ENCODE assay signal across 16 cellular contexts in genomic region chr4:42078184-42078801, GRCh38.
DNase-seq lines count a peak whose midpoint lies in the region; ATAC-seq and TF ChIP-seq lines count a peak whose summit lies in the region.
"Had no signal": no experiment of that assay in that cellular context is flagged by ENCODE, and none has a peak within 500 bp of the region (broad histone marks: within the 10 kb centered on the region; RNA-seq: fewer than 3 reads in every experiment).

No MANE protein-coding gene starts in this region.

- CTCF ChIA-PET in mammary epithelial cell (lab: Charles Lee; ENCODE audit: low non-redundant PET) = no interaction called here
- CTCF ChIA-PET in MCF 10A (lab: Yijun Ruan, JAX) = interaction anchor here (0.7 kb wide), 2 partner anchors 57 to 114 kb away, joined by 3 to 6 read pairs; no protein-coding TSS in a partner anchor

- H3K9me3 Mint-ChIP-seq in MCF 10A (ENCODE audit: unreplicated experiment) (no peaks in the 10 kb centered on the region), mesothelial cell of epicardium (no peaks in the 10 kb centered on the region)
- no peaks in the 10 kb centered on the region for H3K9me3 Mint-ChIP-seq in stimulated activated naive B cell treated with anti-CD40 and anti-IgM and Interleukin-4, amounts not matched to agents 10 μg/mL and 1 μg/mL and 100 μg/mL, for 72 hours
- H3K9me3 Mint-ChIP-seq: GM23338 had no signal

- H2AFZ ChIP-seq in mammary epithelial cell (ENCODE audit: low read depth, low read length) = no peak overlapping the region
- H2AFZ ChIP-seq: GM23338 had no signal

- H3K27me3 ChIP-seq in mammary epithelial cell (ENCODE audit: insufficient read depth, low read length) = no peaks in the 10 kb centered on the region
- H3K27me3 ChIP-seq: body of pancreas had no signal

- peaks cover 43% of the 10 kb centered on the region for H3K36me3 Mint-ChIP-seq in MCF 10A (ENCODE audit: insufficient read depth, unreplicated experiment)
- peaks cover 11 to 19% of the 10 kb centered on the region in 2 donors for H3K36me3 Mint-ChIP-seq in stimulated activated naive B cell treated with anti-CD40 and anti-IgM and Interleukin-4, amounts not matched to agents 10 μg/mL and 1 μg/mL and 100 μg/mL, for 72 hours
- H3K36me3 Mint-ChIP-seq in mesothelial cell of epicardium = peaks cover 9% of the 10 kb centered on the region

- POLR2A ChIA-PET in MCF 10A (lab: Yijun Ruan, JAX) = no interaction called here

- H3K9me3 ChIP-seq in mammary epithelial cell (replicated peaks; ENCODE audit: insufficient read depth, low read length) = no peaks in the 10 kb centered on the region
- H3K9me3 ChIP-seq: body of pancreas had no signal

- TSS peak; percentile 16 for BruUV-seq in mammary epithelial cell (replicated peaks; lab: Mats Ljungman, UMichigan)
- BruUV-seq in MCF 10A (replicated peaks; lab: Mats Ljungman, UMichigan) = no TSS peak

- no peaks in the 10 kb centered on the region for H3K4me1 ChIP-seq in mammary epithelial cell (ENCODE audit: insufficient read depth, low read length)
- H3K4me1 ChIP-seq: body of pancreas had no signal

- DNase-seq in mammary epithelial cell (no peak), MCF 10A (ENCODE audit: unreplicated experiment) (no peak), GOT3 (lab: John Stamatoyannopoulos, UW) (no peak), mesothelial cell of epicardium (ENCODE audit: low spot score in 2 of 2, unreplicated experiment in 2 of 2) (no peak)
- no peak for DNase-seq in stimulated activated naive B cell treated with anti-CD40 and anti-IgM and Interleukin-4, amounts not matched to agents 10 μg/mL and 1 μg/mL and 100 μg/mL, for 72 hours
- no peak for DNase-seq in stimulated activated CD4-positive, alpha-beta T cell treated with anti-CD3 and anti-CD28 coated beads, Interleukin-2, amount 100 ng/mL, for 48 hours
- DNase-seq: 8988T; activated T-cell treated with anti-CD3 and anti-CD28 coated beads, Interleukin-2, amount 50 U/mL, for 48 hours; body of pancreas; hippocampal formation; KBM-7; NCI-H2171 treated with DMSO at 0.1 percent for 48 hours; stimulated activated naive CD4-positive, alpha-beta T cell treated with Interleukin-2 at 50 U/mL for 16 hours had no signal

- intact Hi-C loops in mammary epithelial cell (cut with micrococcal nuclease) = no loop called here
- intact Hi-C loops in MCF 10A (cut with micrococcal nuclease) = no loop called here

- no peak overlapping the region for H3K27ac Mint-ChIP-seq in MCF 10A (ENCODE audit: low read depth, unreplicated experiment)
- H3K27ac Mint-ChIP-seq in stimulated activated naive B cell treated with anti-CD40 and anti-IgM and Interleukin-4, amounts not matched to agents 10 μg/mL and 1 μg/mL and 100 μg/mL, for 72 hours = no peak overlapping the region
- no peak overlapping the region for H3K27ac Mint-ChIP-seq in mesothelial cell of epicardium
- H3K27ac Mint-ChIP-seq: GM23338 had no signal

- no peak overlapping the region for H3K4me2 ChIP-seq in mammary epithelial cell (ENCODE audit: insufficient read depth, low read depth, low read length)
- H3K4me2 ChIP-seq: GM23338 had no signal

- no peaks in the 10 kb centered on the region for H3K27me3 Mint-ChIP-seq in MCF 10A (ENCODE audit: insufficient read depth, unreplicated experiment)
- H3K27me3 Mint-ChIP-seq in stimulated activated naive B cell treated with anti-CD40 and anti-IgM and Interleukin-4, amounts not matched to agents 10 μg/mL and 1 μg/mL and 100 μg/mL, for 72 hours = no peaks in the 10 kb centered on the region
- no peaks in the 10 kb centered on the region for H3K27me3 Mint-ChIP-seq in mesothelial cell of epicardium (ENCODE audit: low read depth)

- H4K20me1 ChIP-seq in mammary epithelial cell (ENCODE audit: insufficient read depth, low read length) = no peaks in the 10 kb centered on the region

- dilution Hi-C loops in mammary epithelial cell (cut with HindIII; ENCODE audit: low sequenced_read_pairs) = no loop called here

- ATAC-seq in GM21717 (IDR thresholded peaks at IDR 0.05; ENCODE audit: unreplicated experiment) (peak; percentile 90), HG03097 (IDR thresholded peaks at IDR 0.05; ENCODE audit: low FRiP score, unreplicated experiment) (peak; percentile 91)
- ATAC-seq in stimulated activated naive B cell treated with anti-CD40 and anti-IgM and Interleukin-4, amounts not matched to agents 10 μg/mL and 1 μg/mL and 100 μg/mL, for 72 hours (replicated peaks) = peak; percentile 85 to 95
- ATAC-seq: body of pancreas, GM23338 had no signal

- H3K4me1 Mint-ChIP-seq in MCF 10A (ENCODE audit: insufficient read depth, unreplicated experiment) (no peaks in the 10 kb centered on the region), mesothelial cell of epicardium (no peaks in the 10 kb centered on the region)
- peaks cover 1 to 5% of the 10 kb centered on the region in 2 donors for H3K4me1 Mint-ChIP-seq in stimulated activated naive B cell treated with anti-CD40 and anti-IgM and Interleukin-4, amounts not matched to agents 10 μg/mL and 1 μg/mL and 100 μg/mL, for 72 hours
- H3K4me1 Mint-ChIP-seq: GM23338 had no signal

- H3K79me2 ChIP-seq in mammary epithelial cell (ENCODE audit: insufficient read depth, low read length) = peaks cover 2% of the 10 kb centered on the region

- no peak overlapping the region for H3K4me3 Mint-ChIP-seq in MCF 10A (ENCODE audit: unreplicated experiment)
- no peak overlapping the region for H3K4me3 Mint-ChIP-seq in stimulated activated naive B cell treated with anti-CD40 and anti-IgM and Interleukin-4, amounts not matched to agents 10 μg/mL and 1 μg/mL and 100 μg/mL, for 72 hours
- no peak overlapping the region for H3K4me3 Mint-ChIP-seq in mesothelial cell of epicardium
- H3K4me3 Mint-ChIP-seq: GM23338 had no signal

- in situ Hi-C loops in mammary epithelial cell (cut with MboI; ENCODE audit: low sequenced_read_pairs in 2 of 2) = no loop called here

- H3K9ac ChIP-seq in mammary epithelial cell (ENCODE audit: insufficient read depth, low read length) = no peak overlapping the region

- H3K27ac ChIP-seq in mammary epithelial cell (ENCODE audit: insufficient read depth, low read depth, low read length) = no peak overlapping the region
- H3K27ac ChIP-seq: body of pancreas had no signal

- TF ChIP-seq CTCF in mammary epithelial cell (conservative IDR thresholded peaks at IDR 0.05 in 1 of 2, IDR thresholded peaks at IDR 0.05 in 1 of 2; ENCODE audit: extremely low read depth in 1 of 2, insufficient read depth in 1 of 2, low read depth in 1 of 2, low read length in 2 of 2) = no peak
- no peak for TF ChIP-seq CTCF in MCF 10A (IDR thresholded peaks at IDR 0.05; ENCODE audit: unreplicated experiment)
- TF ChIP-seq CTCF in mesothelial cell of epicardium (IDR thresholded peaks at IDR 0.05; ENCODE audit: unreplicated experiment) = no peak

- H3K36me3 ChIP-seq in mammary epithelial cell (ENCODE audit: insufficient read depth, low read length) = peaks cover 17% of the 10 kb centered on the region

- no peak overlapping the region for H3K4me3 ChIP-seq in mammary epithelial cell (replicated peaks in 1 of 3; ENCODE audit: insufficient read depth in 1 of 3, low read depth in 2 of 3, low read length in 3 of 3)
- H3K4me3 ChIP-seq: body of pancreas, GM23338 had no signal
